ENCODE assay signal across 1 cellular context in genomic region chr13:99374169-99374991, GRCh38.
A peak's percentile ranks its signal among the peaks of the same experiment; 100 is the strongest.
TF ChIP-seq lines count a peak whose summit lies in the region.

No MANE protein-coding gene starts in this region.

TF ChIP-seq in GM12878, 131 proteins besides CTCF, POLR2A, EP300 and RAD21 (continued from another document):
- TF ChIP-seq PBX3 (IDR thresholded peaks at IDR 0.05; ENCODE audit: insufficient replicate concordance, low read depth, low read length) = peak; percentile 36
- 0 out of 2 replicates have a peak, but pooled peaks have one; percentile 6 for TF ChIP-seq PKNOX1 (IDR thresholded peaks at IDR 0.05)
